In the genomic region with DNA sequence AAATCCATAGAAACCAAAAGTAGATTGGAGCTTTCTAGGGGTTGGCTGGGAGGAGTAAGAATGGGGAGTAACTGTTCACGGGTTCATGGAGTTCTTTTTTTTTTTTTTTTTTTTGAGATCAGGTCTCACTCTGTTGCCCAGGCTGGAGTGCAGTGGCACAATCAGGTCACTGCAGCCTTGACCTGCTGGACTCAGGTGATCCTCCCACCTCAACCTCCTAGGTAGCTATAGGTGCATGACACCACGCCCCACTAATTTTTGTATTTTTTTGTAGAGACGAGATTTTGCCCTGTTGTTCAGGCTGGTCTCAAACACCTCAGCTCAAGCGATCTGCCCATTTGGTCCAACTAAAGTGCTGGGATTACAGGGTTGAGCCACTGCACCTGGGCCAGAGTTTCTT, we compare ENCODE assay signal across 17 cellular contexts. TPM values are rescaled to one million over a fixed set of nuclear protein-coding genes. Genes with fewer than 3 reads are reported as not detected.
A peak's percentile ranks its signal among the peaks of the same experiment; 100 is the strongest.
DNase-seq lines count a peak whose midpoint lies in the region; ATAC-seq and TF ChIP-seq lines count a peak whose summit lies in the region.
"Had no signal": no experiment of that assay in that cellular context is flagged by ENCODE, and none has a peak within 500 bp of the region (broad histone marks: within the 10 kb centered on the region; RNA-seq: fewer than 3 reads in every experiment).

No MANE protein-coding gene starts in this region.

- H3K36me3 ChIP-seq in HUES64 (ENCODE audit: insufficient read depth, low read length) (peaks cover 22% of the 10 kb centered on the region), ovary (no peaks in the 10 kb centered on the region)
- H3K36me3 ChIP-seq in naive thymus-derived CD4-positive, alpha-beta T cell (ENCODE audit: control insufficient read depth in 2 of 3, insufficient read depth in 3 of 3, low read length in 3 of 3): peaks cover 0 to 28% (median 6%) of the 10 kb centered on the region in 3 experiments
- H3K36me3 ChIP-seq: cardiac muscle cell had no signal

- CTCF ChIA-PET in naive thymus-derived CD4-positive, alpha-beta T cell (lab: Charles Lee): interaction anchor here (0.6 to 0.9 kb wide), 5 partner anchors 30 to 207 kb away, joined by 3 to 5 read pairs (median 3); no protein-coding TSS in a partner anchor

- no peak overlapping the region for H3K9ac ChIP-seq in HUES64 (ENCODE audit: low read depth, low read length)

- WGBS in HUES64: 64% methylated on average over 4 of the region's 4 CpGs
- WGBS in ovary, 3 donors: 57 to 68% (median 66%) methylated on average over 4 of the region's 4 CpGs

- H3K4me3 Mint-ChIP-seq in activated T-helper 2 cell treated with anti-CD3 and anti-CD28 coated beads, Interferon-gamma antibody, Interleukin-2, Interleukin-4, amounts not matched to agents 10 μg/mL and 5 μg/mL and 100 μg/mL, durations not matched to agents 14 hours and 24 hours and 36 hours (ENCODE audit: low read depth): peak overlapping the region; percentile 35
- peak overlapping the region; percentile 30 to 92 (median 77) for H3K4me3 Mint-ChIP-seq in naive thymus-derived CD4-positive, alpha-beta T cell

- no peak for TF ChIP-seq CTCF in ovary (IDR thresholded peaks at IDR 0.05)

- H3K4me3 ChIP-seq in HUES64 (ENCODE audit: low read length): 0 out of 2 replicates have a peak overlapping the region, but pooled peaks have one; percentile 71
- no peak overlapping the region for H3K4me3 ChIP-seq in naive thymus-derived CD4-positive, alpha-beta T cell (ENCODE audit: low read length)
- H3K4me3 ChIP-seq in ovary: no peak overlapping the region
- H3K4me3 ChIP-seq: cardiac muscle cell had no signal

- DNase-seq in DMS53 (lab: John Stamatoyannopoulos, UW) (peak; percentile 18), DMS53 treated with DMSO at 0.1 percent for 48 hours (lab: John Stamatoyannopoulos, UW; ENCODE audit: unreplicated experiment) (no peak), HUDEP-2 (lab: John Stamatoyannopoulos, UW; ENCODE audit: unreplicated experiment in 76 of 76) (no peak), ovary (no peak), NCI-H2196 treated with DMSO at 0.1 percent for 48 hours (lab: John Stamatoyannopoulos, UW; ENCODE audit: unreplicated experiment) (no peak)
- no peak for DNase-seq in activated T-helper 2 cell treated with anti-CD3 and anti-CD28 coated beads, Interferon-gamma antibody, Interleukin-2, Interleukin-4, amounts not matched to agents 10 μg/mL and 5 μg/mL and 100 μg/mL, durations not matched to agents 14 hours and 24 hours and 36 hours (ENCODE audit: low spot score)
- no peak for DNase-seq in naive thymus-derived CD4-positive, alpha-beta T cell
- DNase-seq: 8988T, IMR-90, left lung, NCI-H1694, NCI-H526 treated with DMSO at 0.1 percent for 48 hours, nucleus accumbens, small intestine, transverse colon had no signal

- H3K9me3 ChIP-seq in HUES64 (ENCODE audit: insufficient read depth, low read depth, low read length) (peaks cover 5% of the 10 kb centered on the region; the same call in 1 of the 2 replicates), ovary (no peaks in the 10 kb centered on the region)
- H3K9me3 ChIP-seq in naive thymus-derived CD4-positive, alpha-beta T cell (ENCODE audit: control insufficient read depth in 2 of 3, low read length in 3 of 3): no peaks in the 10 kb centered on the region
- H3K9me3 ChIP-seq: left lung, transverse colon had no signal

- no peak overlapping the region for H3K27ac Mint-ChIP-seq in activated T-helper 2 cell treated with anti-CD3 and anti-CD28 coated beads, Interferon-gamma antibody, Interleukin-2, Interleukin-4, amounts not matched to agents 10 μg/mL and 5 μg/mL and 100 μg/mL, durations not matched to agents 14 hours and 24 hours and 36 hours
- peak overlapping the region; percentile 37 to 93 (median 80) for H3K27ac Mint-ChIP-seq in naive thymus-derived CD4-positive, alpha-beta T cell

- no peak for ATAC-seq in naive thymus-derived CD4-positive, alpha-beta T cell
- ATAC-seq: left lung had no signal

- no peak for TF ChIP-seq EP300 in ovary (IDR thresholded peaks at IDR 0.05)

- no peak overlapping the region for H3K27ac ChIP-seq in HUES64 (ENCODE audit: low read depth, low read length)
- peak overlapping the region; percentile 5 for H3K27ac ChIP-seq in naive thymus-derived CD4-positive, alpha-beta T cell (ENCODE audit: low read depth, low read length)
- no peak overlapping the region for H3K27ac ChIP-seq in ovary
- H3K27ac ChIP-seq: cardiac muscle cell had no signal

- H3K27me3 Mint-ChIP-seq in activated T-helper 2 cell treated with anti-CD3 and anti-CD28 coated beads, Interferon-gamma antibody, Interleukin-2, Interleukin-4, amounts not matched to agents 10 μg/mL and 5 μg/mL and 100 μg/mL, durations not matched to agents 14 hours and 24 hours and 36 hours (ENCODE audit: low read depth): no peaks in the 10 kb centered on the region
- no peaks in the 10 kb centered on the region for H3K27me3 Mint-ChIP-seq in naive thymus-derived CD4-positive, alpha-beta T cell

- no peaks in the 10 kb centered on the region for H3K4me1 ChIP-seq in HUES64 (ENCODE audit: insufficient read depth, low read length)
- H3K4me1 ChIP-seq in naive thymus-derived CD4-positive, alpha-beta T cell (ENCODE audit: control insufficient read depth in 2 of 2, insufficient read depth in 2 of 2, low read length in 2 of 2): peaks cover 21 to 33% of the 10 kb centered on the region in 2 donors
- H3K4me1 ChIP-seq in ovary (ENCODE audit: insufficient read depth): peaks cover 10% of the 10 kb centered on the region

- intact Hi-C loops in activated T-helper 2 cell treated with anti-CD3 and anti-CD28 coated beads, Interferon-gamma antibody, Interleukin-2, Interleukin-4, amounts not matched to agents 10 μg/mL and 5 μg/mL and 100 μg/mL, durations not matched to agents 14 hours and 24 hours and 36 hours (cut with micrococcal nuclease): no loop called here
- intact Hi-C loops in naive thymus-derived CD4-positive, alpha-beta T cell (cut with micrococcal nuclease): no loop called here
- intact Hi-C loops in ovary (cut with DNase I): no loop called here

- H3K9me3 Mint-ChIP-seq in activated T-helper 2 cell treated with anti-CD3 and anti-CD28 coated beads, Interferon-gamma antibody, Interleukin-2, Interleukin-4, amounts not matched to agents 10 μg/mL and 5 μg/mL and 100 μg/mL, durations not matched to agents 14 hours and 24 hours and 36 hours: no peaks in the 10 kb centered on the region
- H3K9me3 Mint-ChIP-seq in naive thymus-derived CD4-positive, alpha-beta T cell: no peaks in the 10 kb centered on the region

- TF ChIP-seq POLR2A in ovary (IDR thresholded peaks at IDR 0.05): no peak

- H3K27me3 ChIP-seq in HUES64 (ENCODE audit: insufficient read depth, low read length) (0 out of 2 replicates have a peak, but pooled peaks cover 5% of the 10 kb centered on the region), ovary (no peaks in the 10 kb centered on the region)
- H3K27me3 ChIP-seq in naive thymus-derived CD4-positive, alpha-beta T cell (ENCODE audit: control insufficient read depth in 2 of 2, insufficient read depth in 2 of 2, low read length in 2 of 2): no peaks in the 10 kb centered on the region
- H3K27me3 ChIP-seq: cardiac muscle cell, left lung, transverse colon had no signal

- peaks cover 11% of the 10 kb centered on the region for H3K36me3 Mint-ChIP-seq in activated T-helper 2 cell treated with anti-CD3 and anti-CD28 coated beads, Interferon-gamma antibody, Interleukin-2, Interleukin-4, amounts not matched to agents 10 μg/mL and 5 μg/mL and 100 μg/mL, durations not matched to agents 14 hours and 24 hours and 36 hours (ENCODE audit: low read depth)
- H3K36me3 Mint-ChIP-seq in naive thymus-derived CD4-positive, alpha-beta T cell: peaks cover 0 to 10% (median 3%) of the 10 kb centered on the region in 5 donors

- POLR2A ChIA-PET in naive thymus-derived CD4-positive, alpha-beta T cell (lab: Charles Lee): interaction anchor here (0.7 to 11.7 kb wide), 4 partner anchors 12 to 222 kb away, joined by 3 to 216 read pairs (median 4); no protein-coding TSS in a partner anchor

- peaks cover 10% of the 10 kb centered on the region for H3K4me1 Mint-ChIP-seq in activated T-helper 2 cell treated with anti-CD3 and anti-CD28 coated beads, Interferon-gamma antibody, Interleukin-2, Interleukin-4, amounts not matched to agents 10 μg/mL and 5 μg/mL and 100 μg/mL, durations not matched to agents 14 hours and 24 hours and 36 hours (ENCODE audit: low read depth)
- H3K4me1 Mint-ChIP-seq in naive thymus-derived CD4-positive, alpha-beta T cell: peaks cover 10 to 37% (median 29%) of the 10 kb centered on the region in 7 donors

RNA-seq across cellular contexts. Expression of a gene that starts 1.5 kb away (rescaled TPM):
- 40.3 TPM for polyA plus RNA-seq in HUES64 (2013, experiment 1 of 2)
- polyA plus RNA-seq in HUES64 (2013, experiment 2 of 2): 35.9 TPM
- 30.7 and 35.2 TPM in 2 replicates for total RNA-seq in activated T-helper 2 cell treated with anti-CD3 and anti-CD28 coated beads, Interferon-gamma antibody, Interleukin-2, Interleukin-4, amounts not matched to agents 10 μg/mL and 5 μg/mL and 100 μg/mL, durations not matched to agents 14 hours and 24 hours and 36 hours
- total RNA-seq in naive thymus-derived CD4-positive, alpha-beta T cell: 10 to 100 TPM; 34.2 to 72.7 (median 58.1) TPM
- 10 to 100 TPM; 61.3 to 81.8 TPM for polyA plus RNA-seq in naive thymus-derived CD4-positive, alpha-beta T cell
- 10 to 100 TPM; 41.7 to 72.7 (median 51.5) TPM for total RNA-seq in ovary
- polyA plus RNA-seq in ovary: 10 to 100 TPM; 15.0 to 56.5 TPM

RNA-seq across cellular contexts. Expression of a gene that starts 3.3 kb away (rescaled TPM):
- polyA plus RNA-seq in HUES64 (2013, experiment 1 of 2): 30.9 TPM
- 25.1 TPM for polyA plus RNA-seq in HUES64 (2013, experiment 2 of 2)
- total RNA-seq in activated T-helper 2 cell treated with anti-CD3 and anti-CD28 coated beads, Interferon-gamma antibody, Interleukin-2, Interleukin-4, amounts not matched to agents 10 μg/mL and 5 μg/mL and 100 μg/mL, durations not matched to agents 14 hours and 24 hours and 36 hours: 70.2 and 75.2 TPM in 2 replicates
- total RNA-seq in naive thymus-derived CD4-positive, alpha-beta T cell: 10 to 100 TPM; 44.6 to 84.9 (median 61.0) TPM
- 100 to 1,000 TPM; 127 to 163 TPM for polyA plus RNA-seq in naive thymus-derived CD4-positive, alpha-beta T cell
- 10 to 100 TPM; 25.0 to 40.5 (median 31.6) TPM for total RNA-seq in ovary
- polyA plus RNA-seq in ovary: 10 to 100 TPM; 29.5 to 73.3 TPM

RNA-seq across cellular contexts. Expression of a gene that starts 47.2 kb away (rescaled TPM):
- polyA plus RNA-seq in HUES64 (2013, experiment 1 of 2): 39.6 TPM
- polyA plus RNA-seq in HUES64 (2013, experiment 2 of 2): 40.3 TPM
- 77.1 and 88.4 TPM in 2 replicates for total RNA-seq in activated T-helper 2 cell treated with anti-CD3 and anti-CD28 coated beads, Interferon-gamma antibody, Interleukin-2, Interleukin-4, amounts not matched to agents 10 μg/mL and 5 μg/mL and 100 μg/mL, durations not matched to agents 14 hours and 24 hours and 36 hours
- total RNA-seq in naive thymus-derived CD4-positive, alpha-beta T cell: 10 to 100 TPM; 33.6 to 79.8 (median 70.5) TPM
- polyA plus RNA-seq in naive thymus-derived CD4-positive, alpha-beta T cell: 10 to 100 TPM; 42.4 to 73.0 TPM
- 10 to 100 TPM; 32.5 to 47.0 (median 39.0) TPM for total RNA-seq in ovary
- polyA plus RNA-seq in ovary: 10 to 100 TPM; 26.4 to 35.0 TPM

RNA-seq across cellular contexts. Expression of a gene that starts 56.5 kb away (rescaled TPM):
- 10.0 TPM for polyA plus RNA-seq in HUES64 (2013, experiment 1 of 2)
- polyA plus RNA-seq in HUES64 (2013, experiment 2 of 2): 14.5 TPM
- total RNA-seq in activated T-helper 2 cell treated with anti-CD3 and anti-CD28 coated beads, Interferon-gamma antibody, Interleukin-2, Interleukin-4, amounts not matched to agents 10 μg/mL and 5 μg/mL and 100 μg/mL, durations not matched to agents 14 hours and 24 hours and 36 hours: 92.5 and 101 TPM in 2 replicates
- 100 to 1,000 TPM; 114 to 572 (median 165) TPM for total RNA-seq in naive thymus-derived CD4-positive, alpha-beta T cell
- polyA plus RNA-seq in naive thymus-derived CD4-positive, alpha-beta T cell: 10 to 100 TPM; 29.6 to 62.5 TPM
- 10 to 100 TPM in 6 of 7 donors, 1 to 10 TPM in 1; 7.6 to 29.5 (median 19.5) TPM for total RNA-seq in ovary
- polyA plus RNA-seq in ovary: 1 to 10 TPM; 1.3 to 9.7 TPM
